Comparison of ENCODE assay signal across 16 cellular contexts in the genomic region with DNA sequence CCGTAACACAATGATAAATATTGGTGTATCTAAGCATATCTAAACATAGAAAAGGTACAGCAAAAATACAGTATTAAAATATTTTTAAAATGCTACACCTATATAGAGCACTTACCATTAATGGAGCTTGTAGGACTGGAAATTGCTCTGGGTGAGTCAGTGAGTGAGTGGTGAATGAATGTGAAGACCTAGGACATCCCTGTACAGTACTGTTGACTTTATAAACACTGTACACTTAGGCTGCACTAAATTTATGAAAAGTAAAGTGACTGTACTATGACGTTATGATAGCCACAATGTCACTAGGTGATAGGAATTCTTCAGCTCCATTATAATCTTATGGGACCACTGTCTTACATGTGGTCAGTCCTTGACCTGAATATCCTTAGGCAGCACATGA.
DNase-seq lines count a peak whose midpoint lies in the region; ATAC-seq and TF ChIP-seq lines count a peak whose summit lies in the region.
"Had no signal": no experiment of that assay in that cellular context is flagged by ENCODE, and none has a peak within 500 bp of the region (broad histone marks: within the 10 kb centered on the region; RNA-seq: fewer than 3 reads in every experiment).

No MANE protein-coding gene starts in this region.

- 94% methylated on average over 2 of the region's 2 CpGs for WGBS in mammary epithelial cell (ENCODE audit: low coverage, missing lambda C conversion rate)

- H2AFZ ChIP-seq in GM23338 (no peak overlapping the region), PC-3 (ENCODE audit: low read length) (no peak overlapping the region), mammary epithelial cell (ENCODE audit: low read depth, low read length) (no peak overlapping the region)

- peaks cover 26% of the 10 kb centered on the region for H3K4me1 ChIP-seq in GM23338 (ENCODE audit: insufficient read depth)
- peaks cover 44% of the 10 kb centered on the region for H3K4me1 ChIP-seq in PC-3 (ENCODE audit: insufficient read depth, low read length)
- H3K4me1 ChIP-seq in mammary epithelial cell (ENCODE audit: insufficient read depth, low read length), result peaks cover 19% of the 10 kb centered on the region
- H3K4me1 ChIP-seq: BLaER1 had no signal

- H3K27me3 ChIP-seq in GM23338 (ENCODE audit: insufficient read depth) (peaks cover 93% of the 10 kb centered on the region), PC-3 (ENCODE audit: low read length) (no peaks in the 10 kb centered on the region), mammary epithelial cell (ENCODE audit: insufficient read depth, low read length) (no peaks in the 10 kb centered on the region)
- H3K27me3 ChIP-seq: BLaER1 had no signal

- no peak overlapping the region for H3K4me3 Mint-ChIP-seq in GM23338
- no peak overlapping the region for H3K4me3 Mint-ChIP-seq in nephron progenitor cell
- H3K4me3 Mint-ChIP-seq: CD8-positive, alpha-beta memory T cell had no signal

- peak overlapping the region; percentile 83 for H3K9ac ChIP-seq in PC-3 (ENCODE audit: low read length)
- no peak overlapping the region for H3K9ac ChIP-seq in mammary epithelial cell (ENCODE audit: insufficient read depth, low read length)
- H3K9ac ChIP-seq: BLaER1 had no signal

- H3K27ac Mint-ChIP-seq in GM23338 (no peak overlapping the region), nephron progenitor cell (peak overlapping the region; percentile 96)
- H3K27ac Mint-ChIP-seq: CD8-positive, alpha-beta memory T cell had no signal

- POLR2A ChIA-PET in PC-3 (lab: Charles Lee; ENCODE audit: unreplicated experiment), result interaction anchor here (0.6 kb wide), 1 partner anchor 1492 kb away, joined by 14 read pairs; no protein-coding TSS in a partner anchor

- H3K9me2 ChIP-seq in GM23338 (ENCODE audit: insufficient read depth) (no peaks in the 10 kb centered on the region), PC-3 (replicated peaks; ENCODE audit: low read length) (no peaks in the 10 kb centered on the region)

- H4K20me1 ChIP-seq in GM23338 (replicated peaks; ENCODE audit: insufficient read depth) (peaks cover 47% of the 10 kb centered on the region), PC-3 (ENCODE audit: low read length) (no peaks in the 10 kb centered on the region), mammary epithelial cell (ENCODE audit: insufficient read depth, low read length) (no peaks in the 10 kb centered on the region)
- H4K20me1 ChIP-seq: BLaER1 had no signal

- dilution Hi-C loops in mammary epithelial cell (cut with HindIII; ENCODE audit: low sequenced_read_pairs), result no loop called here

- H3F3A ChIP-seq in GM23338 (replicated peaks; ENCODE audit: low read depth) (peaks cover 12% of the 10 kb centered on the region; the same call in 1 of the 2 replicates), PC-3 (ENCODE audit: low read length, unreplicated experiment) (no peaks in the 10 kb centered on the region)

- H3K79me2 ChIP-seq in GM23338 (replicated peaks; ENCODE audit: insufficient read depth) (no peaks in the 10 kb centered on the region), PC-3 (ENCODE audit: low read length) (peaks cover 7% of the 10 kb centered on the region; the same call in 1 of the 2 replicates), mammary epithelial cell (ENCODE audit: insufficient read depth, low read length) (peaks cover 36% of the 10 kb centered on the region)

- H3K4me3 ChIP-seq in GM23338 (no peak overlapping the region), PC-3 (ENCODE audit: low read length) (no peak overlapping the region), mammary epithelial cell (replicated peaks in 1 of 3; ENCODE audit: insufficient read depth in 1 of 3, low read depth in 2 of 3, low read length in 3 of 3) (no peak overlapping the region)
- H3K4me3 ChIP-seq: BLaER1 had no signal

- H3K36me3 ChIP-seq in GM23338 (ENCODE audit: insufficient read depth), result no peaks in the 10 kb centered on the region
- no peaks in the 10 kb centered on the region for H3K36me3 ChIP-seq in PC-3 (ENCODE audit: low read depth, low read length)
- no peaks in the 10 kb centered on the region for H3K36me3 ChIP-seq in mammary epithelial cell (ENCODE audit: insufficient read depth, low read length)

- ATAC-seq in GM23338 (no peak), PC-3 (peak; percentile 16), GM21717 (IDR thresholded peaks at IDR 0.05; ENCODE audit: unreplicated experiment) (no peak)
- ATAC-seq: HCT116 had no signal

- in situ Hi-C loops in mammary epithelial cell (cut with MboI; ENCODE audit: low sequenced_read_pairs in 2 of 2), result no loop called here

- no peaks in the 10 kb centered on the region for H3K9me3 ChIP-seq in PC-3 (ENCODE audit: low read length)
- H3K9me3 ChIP-seq in mammary epithelial cell (replicated peaks; ENCODE audit: insufficient read depth, low read length), result no peaks in the 10 kb centered on the region
- H3K9me3 ChIP-seq: BLaER1, Caco-2 had no signal

- H3K4me2 ChIP-seq in GM23338 (peak overlapping the region; percentile 48), PC-3 (ENCODE audit: low read length) (peak overlapping the region; percentile 38; the same call in 1 of the 2 replicates), mammary epithelial cell (ENCODE audit: insufficient read depth, low read depth, low read length) (no peak overlapping the region)
- H3K4me2 ChIP-seq: BLaER1 had no signal

- peaks cover 90% of the 10 kb centered on the region for H3K27me3 Mint-ChIP-seq in GM23338 (ENCODE audit: insufficient read depth, low read depth, poor library complexity)
- no peaks in the 10 kb centered on the region for H3K27me3 Mint-ChIP-seq in nephron progenitor cell (ENCODE audit: low read depth, poor library complexity)

- TF ChIP-seq CTCF in GM23338 (conservative IDR thresholded peaks at IDR 0.05; ENCODE audit: low read depth in 2 of 2) (no peak), PC-3 (conservative IDR thresholded peaks at IDR 0.05; ENCODE audit: low read depth, low read length) (no peak), mammary epithelial cell (conservative IDR thresholded peaks at IDR 0.05 in 1 of 2, IDR thresholded peaks at IDR 0.05 in 1 of 2; ENCODE audit: extremely low read depth in 1 of 2, insufficient read depth in 1 of 2, low read depth in 1 of 2, low read length in 2 of 2) (no peak), nephron progenitor cell (IDR thresholded peaks at IDR 0.05) (no peak)

- CTCF ChIA-PET in PC-3 (lab: Charles Lee), result interaction anchor here (0.6 kb wide), 1 partner anchor 12 kb away, joined by 3 read pairs; no protein-coding TSS in a partner anchor
- CTCF ChIA-PET in mammary epithelial cell (lab: Charles Lee; ENCODE audit: low non-redundant PET), result no interaction called here

- H3K9me3 Mint-ChIP-seq in GM23338 (peaks cover 10% of the 10 kb centered on the region), nephron progenitor cell (no peaks in the 10 kb centered on the region)

- peaks cover 45% of the 10 kb centered on the region for H3K4me1 Mint-ChIP-seq in GM23338
- peaks cover 77% of the 10 kb centered on the region for H3K4me1 Mint-ChIP-seq in nephron progenitor cell
- H3K4me1 Mint-ChIP-seq: CD8-positive, alpha-beta memory T cell had no signal

- BruUV-seq in PC-3 (replicated peaks; lab: Mats Ljungman, UMichigan) (no TSS peak), mammary epithelial cell (replicated peaks; lab: Mats Ljungman, UMichigan) (TSS peak; percentile 78)

- H3K27ac ChIP-seq in GM23338 (ENCODE audit: low read depth) (no peak overlapping the region), PC-3 (ENCODE audit: low read length) (peak overlapping the region; percentile 96), mammary epithelial cell (ENCODE audit: insufficient read depth, low read depth, low read length) (no peak overlapping the region)
- H3K27ac ChIP-seq: BLaER1 had no signal

- H3K36me3 Mint-ChIP-seq in GM23338 (ENCODE audit: low read depth) (peaks cover 11% of the 10 kb centered on the region), nephron progenitor cell (ENCODE audit: low read depth) (peaks cover 56% of the 10 kb centered on the region)
- H3K36me3 Mint-ChIP-seq: CD8-positive, alpha-beta memory T cell had no signal

- no peak for DNase-seq in GM23338 (ENCODE audit: low spot score)
- peak; percentile 76 for DNase-seq in PC-3
- DNase-seq in mammary epithelial cell, result no peak
- no peak for DNase-seq in nephron progenitor cell
- no peak for DNase-seq in DMS 273 (lab: John Stamatoyannopoulos, UW; ENCODE audit: unreplicated experiment)
- DNase-seq in cerebellar nuclear complex (lab: John Stamatoyannopoulos, UW), result no peak
- DNase-seq in NCI-H1105 treated with DMSO at 0.1 percent for 48 hours (lab: John Stamatoyannopoulos, UW), result no peak
- DNase-seq: 8988T; AML-193; Caco-2; CD8-positive, alpha-beta memory T cell; DMS53; GF-D8 had no signal

- intact Hi-C loops in PC-3 (cut with micrococcal nuclease), result loop anchor here (2.0 to 5.0 kb wide), 2 partner anchors 82 to 147 kb away; a partner anchor contains a TSS
- intact Hi-C loops in mammary epithelial cell (cut with micrococcal nuclease), result loop anchor here (10.0 kb wide), 1 partner anchor 145 kb away; a partner anchor contains a TSS

TF ChIP-seq in GM23338, 12 proteins besides CTCF, POLR2A, EP300 and RAD21 (continues in another document):
- no peak for TF ChIP-seq EZH2phosphoT487 (IDR thresholded peaks at IDR 0.05; ENCODE audit: unreplicated experiment)
- TF ChIP-seq STAT1 (IDR thresholded peaks at IDR 0.05; ENCODE audit: unreplicated experiment), result no peak
- TF ChIP-seq CREB1 (CRISPR knock-in tag; IDR thresholded peaks at IDR 0.05; ENCODE audit: low read depth), result no peak
- TF ChIP-seq, protein P1, sequence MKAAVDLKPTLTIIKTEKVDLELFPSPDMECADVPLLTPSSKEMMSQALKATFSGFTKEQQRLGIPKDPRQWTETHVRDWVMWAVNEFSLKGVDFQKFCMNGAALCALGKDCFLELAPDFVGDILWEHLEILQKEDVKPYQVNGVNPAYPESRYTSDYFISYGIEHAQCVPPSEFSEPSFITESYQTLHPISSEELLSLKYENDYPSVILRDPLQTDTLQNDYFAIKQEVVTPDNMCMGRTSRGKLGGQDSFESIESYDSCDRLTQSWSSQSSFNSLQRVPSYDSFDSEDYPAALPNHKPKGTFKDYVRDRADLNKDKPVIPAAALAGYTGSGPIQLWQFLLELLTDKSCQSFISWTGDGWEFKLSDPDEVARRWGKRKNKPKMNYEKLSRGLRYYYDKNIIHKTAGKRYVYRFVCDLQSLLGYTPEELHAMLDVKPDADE (IDR thresholded peaks at IDR 0.05), result no peak
- no peak for TF ChIP-seq JUNB (IDR thresholded peaks at IDR 0.05; ENCODE audit: unreplicated experiment)
- TF ChIP-seq POLR2AphosphoS5 (IDR thresholded peaks at IDR 0.05; ENCODE audit: low read depth), result no peak
- no peak for TF ChIP-seq ZNF114 (CRISPR knock-in tag; IDR thresholded peaks at IDR 0.05)
